In genomic region chr4:153816542-153816941, GRCh38 we compare ENCODE assay signal across 26 cellular contexts. TPM values are rescaled to one million over a fixed set of nuclear protein-coding genes. Genes with fewer than 3 reads are reported as not detected.
"Had no signal": no experiment of that assay in that cellular context is flagged by ENCODE, and none has a peak within 500 bp of the region (broad histone marks: within the 10 kb centered on the region; RNA-seq: fewer than 3 reads in every experiment).

No MANE protein-coding gene starts in this region.

- H3K27ac ChIP-seq: dorsolateral prefrontal cortex, heart left ventricle, neutrophil, psoas muscle, right lobe of liver, thoracic aorta, transverse colon had no signal

- H3K4me1 Mint-ChIP-seq: stimulated activated naive B cell treated with anti-CD40 and anti-IgM and Interleukin-4, amounts not matched to agents 10 μg/mL and 1 μg/mL and 100 μg/mL, for 72 hours; stimulated activated naive CD8-positive, alpha-beta T cell treated with anti-CD3 and anti-CD28 coated beads, Interleukin-15, amount 100 ng/mL, for 72 hours had no signal

- ATAC-seq: esophagus mucosa; heart left ventricle; left lobe of liver; mucosa of descending colon; naive thymus-derived CD8-positive, alpha-beta T cell; psoas muscle; right lobe of liver; stimulated activated naive B cell treated with anti-CD40 and anti-IgM and Interleukin-4, amounts not matched to agents 10 μg/mL and 1 μg/mL and 100 μg/mL, for 72 hours; stimulated activated naive CD8-positive, alpha-beta T cell treated with anti-CD3 and anti-CD28 coated beads, Interleukin-15, amount 100 ng/mL, for 72 hours had no signal

- H3K36me3 ChIP-seq: heart left ventricle, neutrophil, right lobe of liver, thoracic aorta, transverse colon had no signal

- H3K27ac Mint-ChIP-seq: naive thymus-derived CD8-positive, alpha-beta T cell; stimulated activated naive B cell treated with anti-CD40 and anti-IgM and Interleukin-4, amounts not matched to agents 10 μg/mL and 1 μg/mL and 100 μg/mL, for 72 hours; stimulated activated naive CD8-positive, alpha-beta T cell treated with anti-CD3 and anti-CD28 coated beads, Interleukin-15, amount 100 ng/mL, for 72 hours had no signal

- H3K9me3 ChIP-seq: mucosa of descending colon, neutrophil, psoas muscle, right lobe of liver, transverse colon had no signal

- H3K4me3 ChIP-seq: dorsolateral prefrontal cortex, heart left ventricle, mucosa of descending colon, psoas muscle, right lobe of liver, thoracic aorta, transverse colon had no signal

- H3K27me3 ChIP-seq: transverse colon had no signal

- H3K4me1 ChIP-seq: heart left ventricle, psoas muscle, right lobe of liver, transverse colon had no signal

- H3K4me3 Mint-ChIP-seq: naive thymus-derived CD8-positive, alpha-beta T cell; stimulated activated naive B cell treated with anti-CD40 and anti-IgM and Interleukin-4, amounts not matched to agents 10 μg/mL and 1 μg/mL and 100 μg/mL, for 72 hours; stimulated activated naive CD8-positive, alpha-beta T cell treated with anti-CD3 and anti-CD28 coated beads, Interleukin-15, amount 100 ng/mL, for 72 hours had no signal

- DNase-seq: cortex of kidney; dorsolateral prefrontal cortex; effector CD8-positive, alpha-beta T cell; heart left ventricle; hippocampal formation; islet precursor cell; mammary epithelial cell; mucosa of descending colon; naive thymus-derived CD8-positive, alpha-beta T cell; psoas muscle; retina; right lobe of liver; stimulated activated CD4-positive, alpha-beta T cell treated with anti-CD3 and anti-CD28 coated beads, Interleukin-15, amount 100 ng/mL, for 24 hours; stimulated activated CD4-positive, alpha-beta T cell treated with anti-CD3 and anti-CD28 coated beads, Interleukin-1b, Interleukin-23, amount 100 ng/mL, for 48 hours; stimulated activated CD4-positive, alpha-beta T cell treated with anti-CD3 and anti-CD28 coated beads, Interleukin-4, amount 100 ng/mL, for 24 hours; stimulated activated naive B cell treated with anti-CD40 and anti-IgM and Interleukin-4, amounts not matched to agents 10 μg/mL and 1 μg/mL and 100 μg/mL, for 72 hours; stimulated activated naive CD8-positive, alpha-beta T cell treated with anti-CD3 and anti-CD28 coated beads, Interleukin-15, amount 100 ng/mL, for 72 hours; transverse colon had no signal

RNA-seq across cellular contexts. Expression of gene SFRP2, which starts 27.7 kb away (rescaled TPM):
- total RNA-seq: glomerular endothelial cell; mammary epithelial cell; naive thymus-derived CD8-positive, alpha-beta T cell; osteoblast; right lobe of liver had no signal
- polyA plus RNA-seq: fibroblast of lung; naive thymus-derived CD8-positive, alpha-beta T cell had no signal

RNA-seq across cellular contexts. Expression of gene RNF175, which starts 56.7 kb away (rescaled TPM):
- total RNA-seq: esophagus mucosa, fibroblast of lung, glomerular endothelial cell, left lobe of liver, psoas muscle, subcutaneous adipose tissue, thoracic aorta had no signal
- polyA plus RNA-seq: fibroblast of lung had no signal
